1 cellular context compared by ENCODE assay signal in the genomic region with DNA sequence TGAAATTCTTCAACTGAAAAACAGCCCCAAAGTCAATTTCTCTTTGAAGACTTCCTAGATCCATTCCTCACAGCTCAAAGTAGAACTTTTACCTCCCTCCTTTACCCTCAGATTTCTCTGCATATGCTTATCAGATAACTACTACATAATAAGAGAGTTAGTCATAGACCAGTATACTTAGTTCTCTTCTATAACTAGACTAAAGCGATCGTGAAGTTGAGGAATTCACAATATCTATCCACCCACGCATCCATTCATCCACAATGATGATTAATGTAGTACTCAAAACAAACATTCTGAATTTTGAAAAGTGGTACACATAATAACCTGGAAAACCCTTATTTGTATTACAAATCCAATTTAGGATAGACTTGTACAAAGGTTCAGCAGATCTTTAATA.
TF ChIP-seq lines count a peak whose summit lies in the region.

No MANE protein-coding gene starts in this region.

TF ChIP-seq in HepG2, 621 proteins besides CTCF, POLR2A, EP300 and RAD21 (continued from another document):
- TF ChIP-seq, protein P1, sequence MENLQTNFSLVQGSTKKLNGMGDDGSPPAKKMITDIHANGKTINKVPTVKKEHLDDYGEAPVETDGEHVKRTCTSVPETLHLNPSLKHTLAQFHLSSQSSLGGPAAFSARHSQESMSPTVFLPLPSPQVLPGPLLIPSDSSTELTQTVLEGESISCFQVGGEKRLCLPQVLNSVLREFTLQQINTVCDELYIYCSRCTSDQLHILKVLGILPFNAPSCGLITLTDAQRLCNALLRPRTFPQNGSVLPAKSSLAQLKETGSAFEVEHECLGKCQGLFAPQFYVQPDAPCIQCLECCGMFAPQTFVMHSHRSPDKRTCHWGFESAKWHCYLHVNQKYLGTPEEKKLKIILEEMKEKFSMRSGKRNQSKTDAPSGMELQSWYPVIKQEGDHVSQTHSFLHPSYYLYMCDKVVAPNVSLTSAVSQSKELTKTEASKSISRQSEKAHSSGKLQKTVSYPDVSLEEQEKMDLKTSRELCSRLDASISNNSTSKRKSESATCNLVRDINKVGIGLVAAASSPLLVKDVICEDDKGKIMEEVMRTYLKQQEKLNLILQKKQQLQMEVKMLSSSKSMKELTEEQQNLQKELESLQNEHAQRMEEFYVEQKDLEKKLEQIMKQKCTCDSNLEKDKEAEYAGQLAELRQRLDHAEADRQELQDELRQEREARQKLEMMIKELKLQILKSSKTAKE (CRISPR knock-in tag; IDR thresholded peaks at IDR 0.05; ENCODE audit: borderline replicate concordance) = no peak
- no peak for TF ChIP-seq ZNF274 (CRISPR knock-in tag; IDR thresholded peaks at IDR 0.05)
